In the genomic region with DNA sequence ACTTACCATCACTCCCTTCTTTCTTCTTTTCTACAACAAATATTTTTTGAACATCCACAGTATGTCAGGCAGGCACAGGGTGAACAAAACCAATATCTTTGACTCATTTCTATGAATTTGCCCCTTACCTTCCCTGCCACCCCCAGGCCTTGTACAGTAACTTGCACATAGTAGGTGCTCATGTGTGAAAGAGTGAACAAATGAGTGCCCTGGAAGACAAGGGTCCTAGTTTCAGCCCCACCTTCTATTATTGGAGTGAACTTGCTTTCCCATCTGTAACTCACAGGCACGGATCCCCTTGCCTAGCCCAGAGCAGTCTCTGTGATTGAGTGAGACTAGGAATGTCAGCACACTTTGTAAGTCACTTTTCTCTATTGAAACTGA, we compare ENCODE assay signal across 11 cellular contexts. TPM values are rescaled to one million over a fixed set of nuclear protein-coding genes. Genes with fewer than 3 reads are reported as not detected.
A peak's percentile ranks its signal among the peaks of the same experiment; 100 is the strongest.
DNase-seq lines count a peak whose midpoint lies in the region; ATAC-seq, FAIRE-seq and TF ChIP-seq lines count a peak whose summit lies in the region.
"Had no signal": no experiment of that assay in that cellular context is flagged by ENCODE, and none has a peak within 500 bp of the region (broad histone marks: within the 10 kb centered on the region; RNA-seq: fewer than 3 reads in every experiment).

No MANE protein-coding gene starts in this region.

- no peaks in the 10 kb centered on the region for H3F3A ChIP-seq in GM23338 (replicated peaks; ENCODE audit: low read depth)

- peak overlapping the region; percentile 83 for H3K27ac Mint-ChIP-seq in CD8-positive, alpha-beta T cell
- 0 out of 2 replicates have a peak overlapping the region, but pooled peaks have one; percentile 41 for H3K27ac Mint-ChIP-seq in GM23338
- H3K27ac Mint-ChIP-seq in activated naive CD8-positive, alpha-beta T cell treated with anti-CD3 and anti-CD28 coated beads, Interleukin-2, amount 50 U/mL, for 24 hours: peak overlapping the region; percentile 58

- no peak for ATAC-seq in CD8-positive, alpha-beta T cell
- no peak for ATAC-seq in GM23338
- ATAC-seq in activated naive CD8-positive, alpha-beta T cell treated with anti-CD3 and anti-CD28 coated beads, Interleukin-2, amount 50 U/mL, for 24 hours: no peak
- ATAC-seq: foreskin keratinocyte had no signal

- peaks cover 67% of the 10 kb centered on the region for H3K36me3 Mint-ChIP-seq in CD8-positive, alpha-beta T cell
- peaks cover 42% of the 10 kb centered on the region for H3K36me3 Mint-ChIP-seq in GM23338 (ENCODE audit: low read depth)
- peaks cover 51% of the 10 kb centered on the region for H3K36me3 Mint-ChIP-seq in activated naive CD8-positive, alpha-beta T cell treated with anti-CD3 and anti-CD28 coated beads, Interleukin-2, amount 50 U/mL, for 24 hours (ENCODE audit: low read depth)

- no peak for TF ChIP-seq CTCF in CD8-positive, alpha-beta T cell (IDR thresholded peaks at IDR 0.05)
- no peak for TF ChIP-seq CTCF in GM23338 (conservative IDR thresholded peaks at IDR 0.05; ENCODE audit: low read depth in 2 of 2)

- no peak overlapping the region for H3K4me3 ChIP-seq in CD8-positive, alpha-beta T cell (ENCODE audit: low read depth, low read length)
- H3K4me3 ChIP-seq in GM23338: no peak overlapping the region

- no peak overlapping the region for H3K4me3 Mint-ChIP-seq in CD8-positive, alpha-beta T cell
- no peak overlapping the region for H3K4me3 Mint-ChIP-seq in GM23338
- H3K4me3 Mint-ChIP-seq in activated naive CD8-positive, alpha-beta T cell treated with anti-CD3 and anti-CD28 coated beads, Interleukin-2, amount 50 U/mL, for 24 hours: no peak overlapping the region
- H3K4me3 Mint-ChIP-seq: CD14-positive monocyte had no signal

- intact Hi-C loops in CD8-positive, alpha-beta T cell (cut with DNase I, micrococcal nuclease): loop anchor here in 1 of 2 experiments (10.0 kb wide), 1 partner anchor 45 kb away; no protein-coding TSS in a partner anchor

- CTCF ChIA-PET in CD8-positive, alpha-beta T cell (lab: Charles Lee): interaction anchor here (0.6 to 3.1 kb wide), 7 partner anchors 11 to 237 kb away, joined by 3 to 11 read pairs (median 7); no protein-coding TSS in a partner anchor

- H3K27me3 ChIP-seq in CD8-positive, alpha-beta T cell (ENCODE audit: insufficient read depth, low read length): no peaks in the 10 kb centered on the region
- no peaks in the 10 kb centered on the region for H3K27me3 ChIP-seq in GM23338 (ENCODE audit: insufficient read depth)
- H3K27me3 ChIP-seq: foreskin keratinocyte had no signal

- H3K9me3 Mint-ChIP-seq in CD8-positive, alpha-beta T cell: no peaks in the 10 kb centered on the region
- no peaks in the 10 kb centered on the region for H3K9me3 Mint-ChIP-seq in GM23338
- no peaks in the 10 kb centered on the region for H3K9me3 Mint-ChIP-seq in activated naive CD8-positive, alpha-beta T cell treated with anti-CD3 and anti-CD28 coated beads, Interleukin-2, amount 50 U/mL, for 24 hours

- no peak for FAIRE-seq in RCC 7860 (lab: Jason Lieb, UNC)
- FAIRE-seq: bronchial epithelial cell had no signal

- no peak overlapping the region for H3K4me2 ChIP-seq in GM23338

- no peaks in the 10 kb centered on the region for H3K9me2 ChIP-seq in GM23338 (ENCODE audit: insufficient read depth)

- H4K20me1 ChIP-seq in GM23338 (replicated peaks; ENCODE audit: insufficient read depth): peaks cover 13% of the 10 kb centered on the region

- no peak overlapping the region for H3K27ac ChIP-seq in CD8-positive, alpha-beta T cell (ENCODE audit: low read depth, low read length)
- H3K27ac ChIP-seq in GM23338 (ENCODE audit: low read depth): no peak overlapping the region
- H3K27ac ChIP-seq: foreskin keratinocyte had no signal

- no peaks in the 10 kb centered on the region for H3K27me3 Mint-ChIP-seq in CD8-positive, alpha-beta T cell (ENCODE audit: low read depth)
- peaks cover 4% of the 10 kb centered on the region for H3K27me3 Mint-ChIP-seq in GM23338 (ENCODE audit: insufficient read depth, low read depth, poor library complexity)
- H3K27me3 Mint-ChIP-seq in activated naive CD8-positive, alpha-beta T cell treated with anti-CD3 and anti-CD28 coated beads, Interleukin-2, amount 50 U/mL, for 24 hours: no peaks in the 10 kb centered on the region

- peaks cover 31% of the 10 kb centered on the region for H3K4me1 Mint-ChIP-seq in CD8-positive, alpha-beta T cell (ENCODE audit: low read depth)
- H3K4me1 Mint-ChIP-seq in GM23338: no peaks in the 10 kb centered on the region
- peaks cover 19% of the 10 kb centered on the region for H3K4me1 Mint-ChIP-seq in activated naive CD8-positive, alpha-beta T cell treated with anti-CD3 and anti-CD28 coated beads, Interleukin-2, amount 50 U/mL, for 24 hours

- POLR2A ChIA-PET in CD8-positive, alpha-beta T cell (lab: Charles Lee): no interaction called here

- peaks cover 21% of the 10 kb centered on the region for H3K36me3 ChIP-seq in CD8-positive, alpha-beta T cell (ENCODE audit: insufficient read depth, low read length)
- 0 out of 2 replicates have a peak, but pooled peaks cover 5% of the 10 kb centered on the region for H3K36me3 ChIP-seq in GM23338 (ENCODE audit: insufficient read depth)

- no peak for DNase-seq in CD8-positive, alpha-beta T cell
- DNase-seq in GM23338 (ENCODE audit: low spot score) (no peak), RCC 7860 (ENCODE audit: low spot score) (no peak), SW 1271 (lab: John Stamatoyannopoulos, UW) (no peak)
- DNase-seq in activated naive CD8-positive, alpha-beta T cell treated with anti-CD3 and anti-CD28 coated beads, Interleukin-2, amount 50 U/mL, for 24 hours: no peak
- no peak for DNase-seq in stimulated activated CD4-positive, alpha-beta T cell treated with anti-CD3 and anti-CD28 coated beads, Interleukin-1b, Interleukin-23, amount 100 ng/mL, for 48 hours
- DNase-seq: H7, NCI-H2081 treated with DMSO at 0.1 percent for 48 hours had no signal

- H3K4me1 ChIP-seq in CD8-positive, alpha-beta T cell (ENCODE audit: insufficient read depth, low read length): peaks cover 5% of the 10 kb centered on the region
- H3K4me1 ChIP-seq in GM23338 (ENCODE audit: insufficient read depth): no peaks in the 10 kb centered on the region
- H3K4me1 ChIP-seq: foreskin keratinocyte had no signal

- no peaks in the 10 kb centered on the region for H3K9me3 ChIP-seq in CD8-positive, alpha-beta T cell (ENCODE audit: low read length)

- no peaks in the 10 kb centered on the region for H3K79me2 ChIP-seq in GM23338 (replicated peaks; ENCODE audit: insufficient read depth)

- no peak overlapping the region for H2AFZ ChIP-seq in GM23338

TF ChIP-seq in GM23338, 12 proteins besides CTCF, POLR2A, EP300 and RAD21 (continues in another document):
- TF ChIP-seq STAT1 (IDR thresholded peaks at IDR 0.05; ENCODE audit: unreplicated experiment) (no peak), POLR2AphosphoS5 (IDR thresholded peaks at IDR 0.05; ENCODE audit: low read depth) (no peak), EZH2 (IDR thresholded peaks at IDR 0.05; ENCODE audit: low read depth, unreplicated experiment) (no peak)

RNA-seq across cellular contexts. Expression of gene ZDHHC18, which starts 12.8 kb away (rescaled TPM):
- total RNA-seq in CD8-positive, alpha-beta T cell: 10 to 100 TPM; 55.2 to 55.4 TPM
- 15.5 and 26.8 TPM in 2 replicates for total RNA-seq in GM23338 (2014; rRNA removed; shearing (Covaris generic))
- 5.6 and 6.3 TPM in 2 replicates for polyA plus RNA-seq in GM23338 (2016; fragmentation: Nextera tagmentation; extraction: Ambion mirVana)

RNA-seq across cellular contexts. Expression of gene SFN, which starts 23.6 kb away (rescaled TPM):
- 1 to 10 TPM; 1.1 TPM for total RNA-seq in CD8-positive, alpha-beta T cell
- total RNA-seq in GM23338 (2014; rRNA removed; shearing (Covaris generic)): 2.6 and 4.1 TPM in 2 replicates
- polyA plus RNA-seq in GM23338 (2016; fragmentation: Nextera tagmentation; extraction: Ambion mirVana): 1.8 and 3.6 TPM in 2 replicates
- polyA plus RNA-seq: CD14-positive monocyte had no signal

RNA-seq across cellular contexts. Expression of gene GPN2, which starts 50.8 kb away (rescaled TPM):
- total RNA-seq in CD8-positive, alpha-beta T cell: 10 to 100 TPM; 35.1 to 37.4 TPM
- total RNA-seq in GM23338 (2014; rRNA removed; shearing (Covaris generic)): 10.1 and 13.8 TPM in 2 replicates
- polyA plus RNA-seq in GM23338 (2016; fragmentation: Nextera tagmentation; extraction: Ambion mirVana): 18.2 and 19.4 TPM in 2 replicates

RNA-seq across cellular contexts. Expression of gene PIGV, which starts 51.6 kb away (rescaled TPM):
- total RNA-seq in CD8-positive, alpha-beta T cell: 10 to 100 TPM in 1 of 2 experiments, 1 to 10 TPM in 1; 9.5 to 12.7 TPM
- total RNA-seq in GM23338 (2014; rRNA removed; shearing (Covaris generic)): 11.7 and 12.6 TPM in 2 replicates
- polyA plus RNA-seq in GM23338 (2016; fragmentation: Nextera tagmentation; extraction: Ambion mirVana): 3.8 and 4.5 TPM in 2 replicates
